7 cellular contexts compared by ENCODE assay signal in the genomic region with DNA sequence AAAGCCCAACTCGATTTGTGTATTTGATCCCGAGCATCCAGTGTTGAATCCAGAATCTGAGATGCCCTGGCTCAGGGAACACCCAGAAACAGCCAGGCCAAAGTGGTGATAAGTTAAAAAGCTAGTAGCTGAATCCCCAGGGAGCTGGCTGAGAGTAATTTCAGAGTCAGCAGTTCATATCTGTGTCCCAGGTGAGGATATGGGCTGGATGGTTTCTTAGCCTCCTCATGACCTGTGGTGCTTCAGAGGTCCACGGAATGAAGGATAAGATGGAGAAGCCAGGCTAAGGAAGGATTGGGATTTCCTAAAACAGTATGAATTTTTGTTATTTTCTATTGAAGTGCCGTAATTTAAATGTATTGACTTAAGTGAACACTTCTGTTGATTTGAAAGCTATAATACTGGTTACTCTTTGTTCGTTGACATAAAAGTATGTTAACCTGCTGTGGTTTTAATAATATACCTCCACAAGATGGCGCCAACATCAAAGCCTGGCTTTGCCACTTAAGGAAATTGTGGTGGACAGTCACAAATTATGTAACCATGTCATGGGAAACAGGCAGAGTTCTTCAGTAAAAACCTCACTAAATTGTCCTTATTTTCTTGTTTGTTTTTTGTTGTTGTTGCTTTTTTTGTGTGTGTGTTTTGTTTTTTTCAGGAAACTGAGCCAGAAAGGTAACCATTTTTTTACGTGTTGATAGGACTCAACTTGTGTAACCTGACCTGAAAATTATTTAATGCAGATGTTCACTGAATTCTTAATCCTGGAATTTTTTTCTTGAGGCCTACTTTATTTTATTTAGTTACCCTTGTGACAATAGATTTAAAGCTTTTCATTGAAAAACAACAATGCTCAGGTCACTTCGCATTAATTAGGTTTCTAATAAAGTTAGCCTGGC. TPM values are rescaled to one million over a fixed set of nuclear protein-coding genes. Genes with fewer than 3 reads are reported as not detected.
DNase-seq lines count a peak whose midpoint lies in the region; ATAC-seq, FAIRE-seq and TF ChIP-seq lines count a peak whose summit lies in the region.

No MANE protein-coding gene starts in this region.

- intact Hi-C loops in left lung (cut with DNase I): loop anchor here in 1 of 2 donors (5.0 to 10.0 kb wide), 3 partner anchors 191 to 423 kb away; partner anchors contain the start of gene CDKN2B

- ATAC-seq in left lung: peak; percentile 85

- H3K36me3 Mint-ChIP-seq in stimulated activated naive CD8-positive, alpha-beta T cell treated with anti-CD3 and anti-CD28 coated beads, Interleukin-15, Interleukin-2, amounts not matched to agents 100 ng/mL and 50 ng/mL, for 24 hours (ENCODE audit: low read depth): peaks cover 71% of the 10 kb centered on the region

- peak; percentile 74 for FAIRE-seq in colon (lab: Jason Lieb, UNC)

- peak; percentile 63 for TF ChIP-seq CTCF in GM12865 (IDR thresholded peaks at IDR 0.05; ENCODE audit: insufficient read depth, low read depth, low read length, missing control alignments)
- TF ChIP-seq CTCF in HFF-Myc (IDR thresholded peaks at IDR 0.05; ENCODE audit: low read depth, low read length, missing control alignments): peak; percentile 59
- peak; percentile 55 to 56 for TF ChIP-seq CTCF in left lung (IDR thresholded peaks at IDR 0.05)

- H3K9me3 Mint-ChIP-seq in stimulated activated naive CD8-positive, alpha-beta T cell treated with anti-CD3 and anti-CD28 coated beads, Interleukin-15, Interleukin-2, amounts not matched to agents 100 ng/mL and 50 ng/mL, for 24 hours: no peaks in the 10 kb centered on the region

- H3K36me3 ChIP-seq in left lung: peaks cover 4 to 65% of the 10 kb centered on the region in 2 donors

- H3K27ac ChIP-seq in left lung: no peak overlapping the region

- H3K27me3 ChIP-seq in left lung: no peaks in the 10 kb centered on the region

- DNase-seq in GM12865 (ENCODE audit: low read depth) (peak; percentile 86), HFF-Myc (ENCODE audit: extremely low read depth, low read depth) (peak; percentile 52), NCI-H1694 treated with DMSO at 0.1 percent for 48 hours (lab: John Stamatoyannopoulos, UW) (peak; percentile 61), T-helper 22 cell (ENCODE audit: low read depth) (peak; percentile 34), left lung (no peak)

- H3K4me3 ChIP-seq in GM12865 (ENCODE audit: low read depth, low read length) (no peak overlapping the region), HFF-Myc (replicated peaks; ENCODE audit: low read depth, low read length) (no peak overlapping the region), left lung (no peak overlapping the region)

- H3K4me1 Mint-ChIP-seq in stimulated activated naive CD8-positive, alpha-beta T cell treated with anti-CD3 and anti-CD28 coated beads, Interleukin-15, Interleukin-2, amounts not matched to agents 100 ng/mL and 50 ng/mL, for 24 hours (ENCODE audit: low read depth): peaks cover 43% of the 10 kb centered on the region

- peak overlapping the region; percentile 49 for H3K27ac Mint-ChIP-seq in stimulated activated naive CD8-positive, alpha-beta T cell treated with anti-CD3 and anti-CD28 coated beads, Interleukin-15, Interleukin-2, amounts not matched to agents 100 ng/mL and 50 ng/mL, for 24 hours

- H3K4me1 ChIP-seq in left lung: peaks cover 0 to 28% of the 10 kb centered on the region in 2 donors

- no peaks in the 10 kb centered on the region for H3K27me3 Mint-ChIP-seq in stimulated activated naive CD8-positive, alpha-beta T cell treated with anti-CD3 and anti-CD28 coated beads, Interleukin-15, Interleukin-2, amounts not matched to agents 100 ng/mL and 50 ng/mL, for 24 hours

- no peak overlapping the region for H3K4me3 Mint-ChIP-seq in stimulated activated naive CD8-positive, alpha-beta T cell treated with anti-CD3 and anti-CD28 coated beads, Interleukin-15, Interleukin-2, amounts not matched to agents 100 ng/mL and 50 ng/mL, for 24 hours

- H3K9me3 ChIP-seq in left lung: no peaks in the 10 kb centered on the region

RNA-seq across cellular contexts. Expression of gene MTAP, which starts 11.4 kb away (rescaled TPM):
- total RNA-seq in left lung: 10 to 100 TPM; 35.6 to 44.6 TPM

Comparison
In these comparisons a context has a peak if more than half of its experiments do, and no peak if none do; other contexts are left out.
1. DNase-seq: peak in GM12865 (single experiment), HFF-Myc (single experiment), NCI-H1694 treated with DMSO at 0.1 percent for 48 hours (single experiment) and T-helper 22 cell (single experiment); none in left lung (0 of 2).
2. Peak in every context shown above with its lines, with median percentiles within 50 percentile points of each other: CTCF ChIP-seq.